8 cellular contexts compared by ENCODE assay signal in the genomic region with DNA sequence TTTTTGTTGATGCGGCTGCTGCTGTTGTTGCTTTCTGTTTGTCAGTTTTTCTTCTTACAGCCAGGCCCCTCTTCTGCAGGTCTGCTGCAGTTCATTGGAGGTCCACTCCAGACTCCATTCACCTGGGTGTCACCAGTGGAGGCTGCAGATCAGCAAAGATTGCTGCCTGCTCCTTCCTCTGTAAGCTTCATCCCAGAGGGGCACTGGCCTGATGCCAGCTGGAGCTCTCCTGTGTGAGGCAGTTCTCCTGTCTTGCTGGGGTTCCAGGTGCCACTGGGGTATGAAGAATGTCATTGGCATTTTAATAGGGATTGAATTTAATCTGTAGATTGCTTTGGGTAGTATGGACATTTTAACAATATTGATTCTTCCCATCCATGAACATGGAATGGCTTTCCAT.
"Had no signal": no experiment of that assay in that cellular context is flagged by ENCODE, and none has a peak within 500 bp of the region (broad histone marks: within the 10 kb centered on the region; RNA-seq: fewer than 3 reads in every experiment).

No MANE protein-coding gene starts in this region.

- H3K27ac ChIP-seq: GM23248 had no signal

- H3K4me3 ChIP-seq: GM23248, HAP-1 had no signal

- H3K9me3 ChIP-seq: HAP-1 had no signal

- DNase-seq: GM23248, GOT3, H7, HFFc6, IMR-90 had no signal

- H3K36me3 ChIP-seq: HAP-1 had no signal

- FAIRE-seq: HTR-8/SVneo had no signal

- H3K4me1 ChIP-seq: HAP-1 had no signal

- H3K9ac ChIP-seq: GM23248 had no signal

- ATAC-seq: HCT116 had no signal
